In the genomic region with DNA sequence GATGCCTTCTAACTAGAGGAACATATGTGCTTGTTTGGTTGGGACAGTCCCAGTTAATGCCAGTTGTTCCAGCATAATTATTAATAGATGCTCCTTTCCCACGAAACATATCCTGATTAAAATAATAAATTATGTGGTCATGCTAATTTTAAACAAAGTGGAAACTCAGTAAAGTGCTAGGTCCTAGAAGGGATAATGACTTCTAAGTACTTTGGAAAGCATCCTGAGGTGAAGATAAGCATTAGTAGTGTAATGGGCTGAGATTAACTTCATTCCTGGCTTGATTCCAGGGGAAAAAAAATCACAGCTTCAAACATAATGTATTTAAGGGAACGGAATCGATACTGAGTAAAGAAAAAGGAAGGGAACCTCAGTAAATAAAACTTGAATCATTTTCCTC, we compare ENCODE assay signal across 17 cellular contexts.
DNase-seq lines count a peak whose midpoint lies in the region; ATAC-seq, FAIRE-seq and TF ChIP-seq lines count a peak whose summit lies in the region.
"Had no signal": no experiment of that assay in that cellular context is flagged by ENCODE, and none has a peak within 500 bp of the region (broad histone marks: within the 10 kb centered on the region; RNA-seq: fewer than 3 reads in every experiment).

No MANE protein-coding gene starts in this region.

- no peak overlapping the region for H3K27ac ChIP-seq in astrocyte (ENCODE audit: low read depth, low read length)
- H3K27ac ChIP-seq: 22Rv1, BLaER1, GM23248 had no signal

- ATAC-seq in HG03432 (IDR thresholded peaks at IDR 0.05; ENCODE audit: unreplicated experiment) (no peak), HG03108 (IDR thresholded peaks at IDR 0.05; ENCODE audit: unreplicated experiment) (no peak)
- ATAC-seq: HCT116 had no signal

- no peaks in the 10 kb centered on the region for H3K79me2 ChIP-seq in astrocyte (ENCODE audit: insufficient read depth, low read length)

- H3K9me3 Mint-ChIP-seq in astrocyte (ENCODE audit: unreplicated experiment), result no peaks in the 10 kb centered on the region
- H3K9me3 Mint-ChIP-seq: CD8-positive, alpha-beta memory T cell had no signal

- no peaks in the 10 kb centered on the region for H3K27me3 Mint-ChIP-seq in astrocyte (ENCODE audit: low read depth, unreplicated experiment)

- no peaks in the 10 kb centered on the region for H4K20me1 ChIP-seq in astrocyte (ENCODE audit: insufficient read depth, low read length)
- H4K20me1 ChIP-seq: BLaER1 had no signal

- H2AFZ ChIP-seq in astrocyte (ENCODE audit: low read depth, low read length), result no peak overlapping the region
- H2AFZ ChIP-seq: GM23248 had no signal

- FAIRE-seq in astrocyte (lab: Jason Lieb, UNC), result no peak
- FAIRE-seq: GM18507, H54 had no signal

- DNase-seq in NCI-H146 (lab: John Stamatoyannopoulos, UW) (peak; percentile 6), NCI-H146 treated with DMSO at 0.1 percent for 48 hours (lab: John Stamatoyannopoulos, UW; ENCODE audit: unreplicated experiment) (no peak), DMS 273 (lab: John Stamatoyannopoulos, UW; ENCODE audit: unreplicated experiment) (peak; percentile 17), NCI-H524 (lab: John Stamatoyannopoulos, UW) (peak; percentile 50 to 78), astrocyte (ENCODE audit: low read depth) (peak; percentile 8)
- no peak for DNase-seq in central memory CD4-positive, alpha-beta T cell
- DNase-seq: AML-193; Caco-2; CD8-positive, alpha-beta memory T cell; GM23248 had no signal

- H3K36me3 ChIP-seq in astrocyte (ENCODE audit: insufficient read depth, low read length), result no peaks in the 10 kb centered on the region
- H3K36me3 ChIP-seq: BLaER1 had no signal

- TF ChIP-seq CTCF in astrocyte (IDR thresholded peaks at IDR 0.05; ENCODE audit: insufficient read depth, low read depth, low read length), result no peak

- H3K36me3 Mint-ChIP-seq in astrocyte (ENCODE audit: low read depth, unreplicated experiment), result peaks cover 2% of the 10 kb centered on the region
- H3K36me3 Mint-ChIP-seq: CD8-positive, alpha-beta memory T cell had no signal

- H3K4me3 ChIP-seq in astrocyte (ENCODE audit: insufficient read depth, low read depth, low read length), result no peak overlapping the region
- H3K4me3 ChIP-seq: BLaER1, GM23248 had no signal

- no peak overlapping the region for H3K4me3 Mint-ChIP-seq in astrocyte (ENCODE audit: unreplicated experiment)
- H3K4me3 Mint-ChIP-seq: CD8-positive, alpha-beta memory T cell had no signal

- no peak overlapping the region for H3K27ac Mint-ChIP-seq in astrocyte (ENCODE audit: unreplicated experiment)
- H3K27ac Mint-ChIP-seq: CD8-positive, alpha-beta memory T cell had no signal

- H3K9me3 ChIP-seq in astrocyte (ENCODE audit: insufficient read depth, low read depth, low read length), result no peaks in the 10 kb centered on the region
- H3K9me3 ChIP-seq: Caco-2 had no signal

- H3K27me3 ChIP-seq in astrocyte (ENCODE audit: insufficient read depth, low read length), result no peaks in the 10 kb centered on the region
- H3K27me3 ChIP-seq: BLaER1 had no signal

- H3K4me1 ChIP-seq in astrocyte (ENCODE audit: insufficient read depth, low read length), result no peaks in the 10 kb centered on the region
- H3K4me1 ChIP-seq: BLaER1, Caco-2 had no signal

- H3K4me2 ChIP-seq in astrocyte (ENCODE audit: low read length), result no peak overlapping the region
- H3K4me2 ChIP-seq: BLaER1 had no signal

- H3K4me1 Mint-ChIP-seq in astrocyte (ENCODE audit: low read depth, unreplicated experiment), result peaks cover 16% of the 10 kb centered on the region
- H3K4me1 Mint-ChIP-seq: CD8-positive, alpha-beta memory T cell had no signal

- H3K9ac ChIP-seq in astrocyte (ENCODE audit: low read length), result no peak overlapping the region
- H3K9ac ChIP-seq: BLaER1, GM23248 had no signal

Comparison
In these comparisons a context has a peak if more than half of its experiments do, and no peak if none do; other contexts are left out.
1. DNase-seq: peak in NCI-H146 (single experiment), DMS 273 (single experiment), NCI-H524 (2 of 2) and astrocyte (single experiment); none in NCI-H146 treated with DMSO at 0.1 percent for 48 hours (single experiment) and central memory CD4-positive, alpha-beta T cell (single experiment).